9 cellular contexts compared by ENCODE assay signal in the genomic region with DNA sequence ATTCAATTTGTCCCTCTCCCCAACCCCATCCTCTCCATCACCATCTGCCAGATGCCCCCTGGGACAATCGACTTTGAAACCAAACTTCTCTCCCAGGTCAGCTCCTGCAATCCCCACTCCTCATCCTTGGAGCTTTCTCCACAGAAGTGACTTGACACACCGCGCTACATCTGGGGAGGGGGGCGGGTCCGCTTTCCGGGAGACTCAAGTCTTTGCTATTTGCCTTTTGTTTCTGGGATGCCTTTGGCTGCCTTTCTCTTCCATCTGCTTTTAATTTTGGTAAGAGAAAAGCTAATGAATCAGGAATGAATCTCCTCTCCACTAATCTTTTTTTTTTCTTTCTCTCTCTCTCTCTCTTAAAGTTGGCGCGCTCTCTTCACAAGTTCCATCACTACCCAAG. TPM values are rescaled to one million over a fixed set of nuclear protein-coding genes. Genes with fewer than 3 reads are reported as not detected.
DNase-seq lines count a peak whose midpoint lies in the region; ATAC-seq, FAIRE-seq and TF ChIP-seq lines count a peak whose summit lies in the region.
"Had no signal": no experiment of that assay in that cellular context is flagged by ENCODE, and none has a peak within 500 bp of the region (broad histone marks: within the 10 kb centered on the region; RNA-seq: fewer than 3 reads in every experiment).

No MANE protein-coding gene starts in this region.

- peaks cover 27% of the 10 kb centered on the region; the same call in 2 of the 3 replicates for H3K4me1 ChIP-seq in A549
- peaks cover 4% of the 10 kb centered on the region; the same call in 1 of the 2 replicates for H3K4me1 ChIP-seq in HEK293 (ENCODE audit: control insufficient read depth, insufficient read depth, low read length)
- H3K4me1 ChIP-seq in mesodermal cell (ENCODE audit: control insufficient read depth, insufficient read depth, low read length, poor library complexity, severe bottlenecking) = peaks cover 3% of the 10 kb centered on the region

- H3K4me3 ChIP-seq in A549 (peak overlapping the region; percentile 95), HEK293 (ENCODE audit: low read depth, low read length) (peak overlapping the region; percentile 85), coronary artery (peak overlapping the region; percentile 81), mesodermal cell (ENCODE audit: extremely low read depth, insufficient read depth, low read length, poor library complexity, severe bottlenecking) (peak overlapping the region; percentile 77)

- H3K4me1 Mint-ChIP-seq in activated naive CD4-positive, alpha-beta T cell treated with anti-CD3 and anti-CD28 coated beads, Interleukin-2, amount 10 ng/mL, durations not matched to agents 7 days and 5 days = peaks cover 20% of the 10 kb centered on the region

- H3K36me3 Mint-ChIP-seq in activated naive CD4-positive, alpha-beta T cell treated with anti-CD3 and anti-CD28 coated beads, Interleukin-2, amount 10 ng/mL, durations not matched to agents 7 days and 5 days = no peaks in the 10 kb centered on the region

- no peak for ATAC-seq in A549
- ATAC-seq in HG02642 (IDR thresholded peaks at IDR 0.05; ENCODE audit: poor library complexity, unreplicated experiment) = no peak

- H3K27ac Mint-ChIP-seq in activated naive CD4-positive, alpha-beta T cell treated with anti-CD3 and anti-CD28 coated beads, Interleukin-2, amount 10 ng/mL, durations not matched to agents 7 days and 5 days = no peak overlapping the region

- peak overlapping the region; percentile 98 for H3K4me2 ChIP-seq in A549

- no peak for TF ChIP-seq POLR2A in A549 (IDR thresholded peaks at IDR 0.05; ENCODE audit: low read length)

- DNase-seq in A549 (ENCODE audit: low read depth in 1 of 2, low spot score in 1 of 2) (no peak), coronary artery (ENCODE audit: low spot score) (no peak), NCI-H526 treated with DMSO at 0.1 percent for 48 hours (lab: John Stamatoyannopoulos, UW) (no peak)
- no peak for DNase-seq in activated naive CD4-positive, alpha-beta T cell treated with anti-CD3 and anti-CD28 coated beads, Interleukin-2, amount 10 ng/mL, durations not matched to agents 7 days and 5 days
- DNase-seq in activated effector memory CD4-positive, alpha-beta T cell treated with Interleukin-2 at 50 U/mL for 16 hours = no peak
- DNase-seq: hippocampal formation had no signal

- H3K27ac ChIP-seq in A549 (peak overlapping the region; percentile 96 to 98), HEK293 (ENCODE audit: extremely low read depth, low read depth, low read length) (no peak overlapping the region; the same call in 1 of the 2 replicates), coronary artery (no peak overlapping the region), mesodermal cell (ENCODE audit: low read depth, low read length, severe bottlenecking) (no peak overlapping the region)

- H3K9me3 ChIP-seq in A549 (no peaks in the 10 kb centered on the region), HEK293 (ENCODE audit: control insufficient read depth, insufficient read depth, low read depth, low read length) (no peaks in the 10 kb centered on the region), mesodermal cell (ENCODE audit: control insufficient read depth, low read length) (no peaks in the 10 kb centered on the region)

- no peak for FAIRE-seq in A549 (lab: Jason Lieb, UNC)

- TF ChIP-seq CTCF in A549 (IDR thresholded peaks at IDR 0.05) (no peak), HEK293 (tag by site-specific recombination; IDR thresholded peaks at IDR 0.05) (no peak), coronary artery (IDR thresholded peaks at IDR 0.05) (no peak)

- H3K36me3 ChIP-seq in HEK293 (ENCODE audit: control insufficient read depth in 2 of 2, insufficient read depth in 1 of 2, low read length in 2 of 2) (peaks cover 0 to 15% of the 10 kb centered on the region in 2 experiments; a peak in 2 of 3 replicates), mesodermal cell (ENCODE audit: control insufficient read depth, insufficient read depth, low read length) (peaks cover 11% of the 10 kb centered on the region)

- CTCF ChIA-PET in A549 (lab: Yijun Ruan, JAX) = interaction anchor here (0.6 to 2.6 kb wide), 10 partner anchors 20 to 704 kb away, joined by 3 to 9 read pairs (median 4); a partner anchor contains a TSS
- CTCF ChIA-PET in HEK293 (lab: Yijun Ruan, JAX) = interaction anchor here (0.6 to 1.2 kb wide), 10 partner anchors 34 to 704 kb away, joined by 3 to 5 read pairs (median 3); a partner anchor contains a TSS
- CTCF ChIA-PET in activated naive CD4-positive, alpha-beta T cell treated with anti-CD3 and anti-CD28 coated beads, Interleukin-2, amount 10 ng/mL, durations not matched to agents 7 days and 5 days (lab: Charles Lee) = no interaction called here

- no peak for TF ChIP-seq RAD21 in A549 (conservative IDR thresholded peaks at IDR 0.05 in 1 of 2, IDR thresholded peaks at IDR 0.05 in 1 of 2)

- no peaks in the 10 kb centered on the region for H3K9me3 Mint-ChIP-seq in activated naive CD4-positive, alpha-beta T cell treated with anti-CD3 and anti-CD28 coated beads, Interleukin-2, amount 10 ng/mL, durations not matched to agents 7 days and 5 days

- no peak for TF ChIP-seq EP300 in A549 (IDR thresholded peaks at IDR 0.05)

- no peak overlapping the region for H3K4me3 Mint-ChIP-seq in activated naive CD4-positive, alpha-beta T cell treated with anti-CD3 and anti-CD28 coated beads, Interleukin-2, amount 10 ng/mL, durations not matched to agents 7 days and 5 days

- WGBS in A549 (ENCODE audit: missing lambda C conversion rate) = 11% methylated on average over 8 of the region's 8 CpGs
- WGBS in mesodermal cell (ENCODE audit: insufficient coverage in 2 of 2), 2 experiments = 0 to 3% methylated on average over 3 to 6 of the region's 8 CpGs

- POLR2A ChIA-PET in A549 (lab: Yijun Ruan, JAX) = interaction anchor here (0.7 to 3.1 kb wide), 5 partner anchors 35 to 609 kb away, joined by 3 to 17 read pairs (median 4); a partner anchor contains a TSS
- POLR2A ChIA-PET in HEK293 (lab: Yijun Ruan, JAX) = interaction anchor here (0.8 to 3.1 kb wide), 10 partner anchors 25 to 703 kb away, joined by 3 to 11 read pairs (median 4); a partner anchor contains a TSS

- H3K27me3 Mint-ChIP-seq in activated naive CD4-positive, alpha-beta T cell treated with anti-CD3 and anti-CD28 coated beads, Interleukin-2, amount 10 ng/mL, durations not matched to agents 7 days and 5 days = peaks cover 57% of the 10 kb centered on the region

TF ChIP-seq in A549, 52 proteins besides CTCF, POLR2A, EP300 and RAD21 (continues in another document):
- no peak for TF ChIP-seq FOXS1 (CRISPR knock-in tag; IDR thresholded peaks at IDR 0.05)
- no peak for TF ChIP-seq RCOR1 (IDR thresholded peaks at IDR 0.05; ENCODE audit: low read depth, low read length)
- TF ChIP-seq, protein P1, sequence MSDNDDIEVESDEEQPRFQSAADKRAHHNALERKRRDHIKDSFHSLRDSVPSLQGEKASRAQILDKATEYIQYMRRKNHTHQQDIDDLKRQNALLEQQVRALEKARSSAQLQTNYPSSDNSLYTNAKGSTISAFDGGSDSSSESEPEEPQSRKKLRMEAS (IDR thresholded peaks at IDR 0.05) = no peak
- no peak for TF ChIP-seq HOXA7 (CRISPR knock-in tag; IDR thresholded peaks at IDR 0.05)
- TF ChIP-seq, protein P2, sequence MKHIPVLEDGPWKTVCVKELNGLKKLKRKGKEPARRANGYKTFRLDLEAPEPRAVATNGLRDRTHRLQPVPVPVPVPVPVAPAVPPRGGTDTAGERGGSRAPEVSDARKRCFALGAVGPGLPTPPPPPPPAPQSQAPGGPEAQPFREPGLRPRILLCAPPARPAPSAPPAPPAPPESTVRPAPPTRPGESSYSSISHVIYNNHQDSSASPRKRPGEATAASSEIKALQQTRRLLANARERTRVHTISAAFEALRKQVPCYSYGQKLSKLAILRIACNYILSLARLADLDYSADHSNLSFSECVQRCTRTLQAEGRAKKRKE (CRISPR knock-in tag; IDR thresholded peaks at IDR 0.05; ENCODE audit: low read depth) = no peak
- no peak for TF ChIP-seq POLR2AphosphoS2 (conservative IDR thresholded peaks at IDR 0.05; ENCODE audit: low read length)
- TF ChIP-seq EHF (CRISPR knock-in tag; IDR thresholded peaks at IDR 0.05) = no peak
- TF ChIP-seq RFX5 (IDR thresholded peaks at IDR 0.05) = no peak
- TF ChIP-seq HDAC2 (IDR thresholded peaks at IDR 0.05) = no peak
- no peak for TF ChIP-seq TFCP2L1 (CRISPR knock-in tag; IDR thresholded peaks at IDR 0.05)
- TF ChIP-seq NPAS2 (CRISPR knock-in tag; IDR thresholded peaks at IDR 0.05; ENCODE audit: borderline replicate concordance) = no peak

TF ChIP-seq in HEK293, 187 proteins besides CTCF, POLR2A, EP300 and RAD21:
- TF ChIP-seq PRDM1 (tag by site-specific recombination; IDR thresholded peaks at IDR 0.05) = peak; percentile 19; the same call in 1 of the 2 replicates
- no peak for TF ChIP-seq ZNF292 (tag by site-specific recombination; IDR thresholded peaks at IDR 0.05; ENCODE audit: borderline replicate concordance, low read depth)
- no peak for TF ChIP-seq ZBTB48 (tag by site-specific recombination; IDR thresholded peaks at IDR 0.05)
- TF ChIP-seq ZNF10 (tag by site-specific recombination; IDR thresholded peaks at IDR 0.05) = no peak

RNA-seq across cellular contexts. Expression of a gene that starts 0.7 kb away (rescaled TPM):
- 47.1 and 54.4 TPM in 2 replicates for polyA plus RNA-seq in A549 (2011; rRNA removed)
- 18.6 and 25.4 TPM in 2 replicates for polyA plus RNA-seq in A549 (2012; cell fraction: cytosol; rRNA removed)
- 52.4 and 75.4 TPM in 2 replicates for polyA plus RNA-seq in A549 (2012; cell fraction: nucleus; rRNA removed)
- polyA plus RNA-seq in A549 (2017; fragmentation: RNase III; extraction: RNeasy Plus Mini Kit Qiagen cat#74134 plus additional on column Dnase treatment) = 25.3 to 33.2 TPM (median 32.2 TPM) in 3 replicates
- 17.4 and 20.1 TPM in 2 replicates for polyA minus RNA-seq in A549 (2011; rRNA and poly(A)+ RNA removed)
- 39.7 TPM for polyA plus RNA-seq in mesodermal cell (2013, experiment 1 of 2)
- polyA plus RNA-seq in mesodermal cell (2013, experiment 2 of 2) = 35.1 TPM

Comparison
In these comparisons a context has a peak if more than half of its experiments do, and no peak if none do; other contexts are left out.
1. H3K27ac ChIP-seq: peak in A549 (2 of 2); none in HEK293 (single experiment), coronary artery (0 of 2) and mesodermal cell (single experiment).
2. Peak in every context shown above with its lines, with median percentiles within 50 percentile points of each other: H3K4me3 ChIP-seq.